Comparison of ENCODE assay signal across 7 cellular contexts in genomic region chrX:120244735-120245498, GRCh38. TPM values are rescaled to one million over a fixed set of nuclear protein-coding genes. Genes with fewer than 3 reads are reported as not detected.
DNase-seq lines count a peak whose midpoint lies in the region; ATAC-seq lines count a peak whose summit lies in the region.

No MANE protein-coding gene starts in this region.

- H3K4me1 ChIP-seq in skeletal muscle tissue (ENCODE audit: control insufficient read depth in 3 of 3, insufficient read depth in 3 of 3, low read length in 3 of 3) = peaks cover 8 to 15% (median 8%) of the 10 kb centered on the region in 3 donors

- peak overlapping the region; percentile 87 to 93 (median 88) for H3K4me3 ChIP-seq in skeletal muscle tissue (ENCODE audit: low read length in 3 of 3)

- no peaks in the 10 kb centered on the region for H3K36me3 ChIP-seq in skeletal muscle tissue (ENCODE audit: control insufficient read depth in 3 of 3, insufficient read depth in 3 of 3, low read length in 3 of 3)

- H3K27me3 ChIP-seq in skeletal muscle tissue (ENCODE audit: control insufficient read depth in 3 of 3, insufficient read depth in 3 of 3, low read length in 3 of 3) = no peaks in the 10 kb centered on the region

- peak overlapping the region; percentile 85 to 88 (median 88) for H3K9ac ChIP-seq in skeletal muscle tissue (ENCODE audit: low read depth in 1 of 3, low read length in 3 of 3)

- H3K27ac ChIP-seq in skeletal muscle tissue (ENCODE audit: low read depth, low read length) = peak overlapping the region; percentile 79

- ATAC-seq in GM18519 (IDR thresholded peaks at IDR 0.05; ENCODE audit: low FRiP score, unreplicated experiment) (peak; percentile 66), HG02981 (IDR thresholded peaks at IDR 0.05; ENCODE audit: unreplicated experiment) (peak; percentile 75)

- H3K9me3 ChIP-seq in skeletal muscle tissue (ENCODE audit: control insufficient read depth in 3 of 3, low read length in 3 of 3) = no peaks in the 10 kb centered on the region

- DNase-seq in NCI-H1930 (lab: John Stamatoyannopoulos, UW) (peak; percentile 61 to 71), UCSD-AML1 (lab: John Stamatoyannopoulos, UW; ENCODE audit: unreplicated experiment) (peak; percentile 55), brain pericyte (ENCODE audit: low read depth, low spot score) (peak; percentile 50), iPS-NIHi11 (ENCODE audit: low spot score) (peak; percentile 63)

RNA-seq across cellular contexts. Expression of gene ZBTB33, which starts 5.7 kb away (rescaled TPM):
- total RNA-seq in skeletal muscle tissue = 10.4 TPM

Comparison
In these comparisons a context has a peak if more than half of its experiments do, and no peak if none do; other contexts are left out.
1. Peak in every context shown above with its lines: DNase-seq, ATAC-seq, H3K4me3 ChIP-seq and H3K27ac ChIP-seq.